ENCODE assay signal across 15 cellular contexts in genomic region chr15:91921821-91922198, GRCh38.
DNase-seq lines count a peak whose midpoint lies in the region; ATAC-seq and TF ChIP-seq lines count a peak whose summit lies in the region.
"Had no signal": no experiment of that assay in that cellular context is flagged by ENCODE, and none has a peak within 500 bp of the region (broad histone marks: within the 10 kb centered on the region; RNA-seq: fewer than 3 reads in every experiment).

No MANE protein-coding gene starts in this region.

- no peaks in the 10 kb centered on the region for H3K36me3 ChIP-seq in CD4-positive, alpha-beta memory T cell (ENCODE audit: insufficient read depth, low read length)
- H3K36me3 ChIP-seq: prostate gland had no signal

- H3K27ac ChIP-seq in CD4-positive, alpha-beta memory T cell (ENCODE audit: low read depth, low read length), result no peak overlapping the region
- H3K27ac ChIP-seq in skin epidermis, result peak overlapping the region in 13 of 21 experiments; percentile 9 to 85 (median 41)
- H3K27ac ChIP-seq: prostate gland had no signal

- peak overlapping the region in 1 of 8 donors; percentile 20 for H3K4me3 Mint-ChIP-seq in CD4-positive, alpha-beta memory T cell
- no peak overlapping the region for H3K4me3 Mint-ChIP-seq in activated B cell treated with CpG ODN at 0.5 μM for 24 hours
- H3K4me3 Mint-ChIP-seq: activated CD4-positive, alpha-beta T cell treated with anti-CD3 and anti-CD28 coated beads for 36 hours; B cell had no signal

- peaks cover 61 to 91% (median 76%) of the 10 kb centered on the region in 4 donors for H3K4me1 Mint-ChIP-seq in CD4-positive, alpha-beta memory T cell
- H3K4me1 Mint-ChIP-seq in activated B cell treated with CpG ODN at 0.5 μM for 24 hours, result peaks cover 11% of the 10 kb centered on the region

- H3K4me1 ChIP-seq in CD4-positive, alpha-beta memory T cell (ENCODE audit: insufficient read depth, low read length), result peaks cover 42% of the 10 kb centered on the region

- ATAC-seq in activated B cell treated with CpG ODN at 0.5 μM for 24 hours (ENCODE audit: low read depth), result no peak
- no peak for ATAC-seq in GM18511 (IDR thresholded peaks at IDR 0.05; ENCODE audit: unreplicated experiment)
- ATAC-seq in GM21723 (IDR thresholded peaks at IDR 0.05; ENCODE audit: unreplicated experiment), result no peak

- intact Hi-C loops in CD4-positive, alpha-beta memory T cell (cut with micrococcal nuclease), result no loop called here
- intact Hi-C loops in activated B cell treated with CpG ODN at 0.5 μM for 24 hours (cut with micrococcal nuclease), result no loop called here

- no peaks in the 10 kb centered on the region for H3K27me3 Mint-ChIP-seq in CD4-positive, alpha-beta memory T cell
- no peaks in the 10 kb centered on the region for H3K27me3 Mint-ChIP-seq in activated B cell treated with CpG ODN at 0.5 μM for 24 hours
- H3K27me3 Mint-ChIP-seq: activated CD4-positive, alpha-beta T cell treated with anti-CD3 and anti-CD28 coated beads for 36 hours; B cell had no signal

- H3K4me3 ChIP-seq in CD4-positive, alpha-beta memory T cell (ENCODE audit: low read length in 2 of 2), result no peak overlapping the region
- H3K4me3 ChIP-seq in skin epidermis, result no peak overlapping the region
- H3K4me3 ChIP-seq: prostate gland had no signal

- H3K9me3 Mint-ChIP-seq in CD4-positive, alpha-beta memory T cell, result no peaks in the 10 kb centered on the region
- H3K9me3 Mint-ChIP-seq in activated B cell treated with CpG ODN at 0.5 μM for 24 hours, result no peaks in the 10 kb centered on the region

- DNase-seq in CD4-positive, alpha-beta memory T cell, result no peak
- DNase-seq in activated B cell treated with CpG ODN at 0.5 μM for 24 hours (no peak), fibroblast of gingiva (ENCODE audit: low read depth) (peak; percentile 16), NCI-H2029 (lab: John Stamatoyannopoulos, UW) (no peak), NOMO-1 treated with DMSO at 0.1 percent for 48 hours (lab: John Stamatoyannopoulos, UW; ENCODE audit: unreplicated experiment) (no peak)
- DNase-seq: activated CD4-positive, alpha-beta T cell treated with anti-CD3 and anti-CD28 coated beads for 36 hours; activated naive CD4-positive, alpha-beta T cell treated with anti-CD3 and anti-CD28 coated beads, Interleukin-2, amount 50 U/mL, for 16 hours; HCEC 1CT; SHP77 had no signal

- no peaks in the 10 kb centered on the region for H3K27me3 ChIP-seq in CD4-positive, alpha-beta memory T cell (ENCODE audit: insufficient read depth, low read length)

- CTCF ChIA-PET in CD4-positive, alpha-beta memory T cell (lab: Charles Lee; ENCODE audit: partially characterized antibody), result interaction anchor here (1.2 to 1.6 kb wide), 2 partner anchors 11 to 71 kb away, joined by 3 to 5 read pairs; no protein-coding TSS in a partner anchor
- CTCF ChIA-PET in activated B cell treated with CpG ODN at 0.5 μM for 24 hours (lab: Charles Lee), result no interaction called here

- POLR2A ChIA-PET in CD4-positive, alpha-beta memory T cell (lab: Charles Lee; ENCODE audit: partially characterized antibody), result no interaction called here
- POLR2A ChIA-PET in activated B cell treated with CpG ODN at 0.5 μM for 24 hours (lab: Charles Lee), result no interaction called here

- H3K9me3 ChIP-seq in CD4-positive, alpha-beta memory T cell (ENCODE audit: control insufficient read depth in 1 of 2, low read length in 2 of 2), result no peaks in the 10 kb centered on the region
- H3K9me3 ChIP-seq: prostate gland had no signal

- TF ChIP-seq CTCF in activated B cell treated with CpG ODN at 0.5 μM for 24 hours (IDR thresholded peaks at IDR 0.05), result no peak

- H3K36me3 Mint-ChIP-seq in CD4-positive, alpha-beta memory T cell, result peaks cover 14 to 18% of the 10 kb centered on the region in 2 donors
- no peaks in the 10 kb centered on the region for H3K36me3 Mint-ChIP-seq in activated B cell treated with CpG ODN at 0.5 μM for 24 hours (ENCODE audit: low read depth)
- H3K36me3 Mint-ChIP-seq: naive B cell had no signal

- H3K27ac Mint-ChIP-seq in CD4-positive, alpha-beta memory T cell, result peak overlapping the region in 5 of 7 donors; percentile 17 to 61 (median 55)
- H3K27ac Mint-ChIP-seq in activated B cell treated with CpG ODN at 0.5 μM for 24 hours, result peak overlapping the region; percentile 18
- H3K27ac Mint-ChIP-seq: B cell had no signal
